Comparison of ENCODE assay signal across 8 cellular contexts in genomic region chr7:103280803-103281155, GRCh38. TPM values are rescaled to one million over a fixed set of nuclear protein-coding genes. Genes with fewer than 3 reads are reported as not detected.
DNase-seq lines count a peak whose midpoint lies in the region; ATAC-seq, FAIRE-seq and TF ChIP-seq lines count a peak whose summit lies in the region.
"Not testable (repeated sequence)": the region's sequence is repeated elsewhere in the genome, so short reads cannot be mapped to it uniquely, and the experiment has no call there.

No MANE protein-coding gene starts in this region.

- peak overlapping the region; percentile 80 for H2AFZ ChIP-seq in keratinocyte (ENCODE audit: control insufficient read depth, low read length)

- H3K27ac ChIP-seq in keratinocyte (ENCODE audit: control insufficient read depth, insufficient read depth, low read length) = not testable (repeated sequence)
- peak overlapping the region; percentile 24 for H3K27ac ChIP-seq in upper lobe of right lung

- H3K4me1 ChIP-seq in keratinocyte (ENCODE audit: control insufficient read depth, extremely low read depth, insufficient read depth, low read length); upper lobe of right lung: not testable (repeated sequence)

- H4K20me1 ChIP-seq in keratinocyte (ENCODE audit: control insufficient read depth, extremely low read depth, insufficient read depth, low read length) = not testable (repeated sequence)

- H3K79me2 ChIP-seq in keratinocyte (ENCODE audit: control insufficient read depth, insufficient read depth, low read length) = not testable (repeated sequence)

- H3K4me3 ChIP-seq in keratinocyte (ENCODE audit: control insufficient read depth in 2 of 3, extremely low read depth in 1 of 3, insufficient read depth in 2 of 3, low read depth in 1 of 3, low read length in 3 of 3) (peak overlapping the region; percentile 46 to 62 (median 62)), upper lobe of right lung (peak overlapping the region; percentile 62)

- H3K27me3 ChIP-seq in keratinocyte (ENCODE audit: control insufficient read depth, extremely low read depth, insufficient read depth, low read length); upper lobe of right lung: not testable (repeated sequence)

- dilution Hi-C loops in keratinocyte (cut with MboI; ENCODE audit: extremely low pct_ligation_motif_present, low sequenced_read_pairs) = not testable (repeated sequence)

- H3K9me1 ChIP-seq in keratinocyte (ENCODE audit: control insufficient read depth, extremely low read depth, insufficient read depth, low read length) = not testable (repeated sequence)

- peak overlapping the region; percentile 9 for H3K9ac ChIP-seq in keratinocyte (ENCODE audit: control insufficient read depth, extremely low read depth, insufficient read depth, low read length)

- TF ChIP-seq CTCF in keratinocyte (optimal IDR thresholded peaks at IDR 0.05 in 1 of 3, IDR thresholded peaks at IDR 0.05 in 1 of 3, conservative IDR thresholded peaks at IDR 0.05 in 1 of 3; ENCODE audit: extremely low read depth in 1 of 3, insufficient read depth in 2 of 3, low read length in 3 of 3); upper lobe of right lung (IDR thresholded peaks at IDR 0.05): not testable (repeated sequence)

- peak; percentile 11 for ATAC-seq in GM18502 (IDR thresholded peaks at IDR 0.05; ENCODE audit: poor library complexity, unreplicated experiment)
- ATAC-seq in HG02870 (IDR thresholded peaks at IDR 0.05; ENCODE audit: unreplicated experiment) = peak; percentile 11
- ATAC-seq in upper lobe of right lung = peak; percentile 27

- DNase-seq in NCI-H526 treated with DMSO at 0.1 percent for 48 hours (lab: John Stamatoyannopoulos, UW) (peak; percentile 69), ecto neural progenitor cell (ENCODE audit: low spot score) (peak; percentile 51), posterior cingulate gyrus (peak in 9 of 10 donors; percentile 13 to 85 (median 34))
- peak; percentile 69 for DNase-seq in activated CD8-positive, alpha-beta memory T cell treated with anti-CD3 and anti-CD28 coated beads, Interleukin-2, amount 50 U/mL, for 48 hours
- not testable (repeated sequence) for DNase-seq in keratinocyte (ENCODE audit: low read depth, low spot score); upper lobe of right lung

- not testable (repeated sequence) for H3K36me3 ChIP-seq in keratinocyte (ENCODE audit: control insufficient read depth in 2 of 2, extremely low read depth in 1 of 2, insufficient read depth in 2 of 2, low read length in 2 of 2); upper lobe of right lung

- H3K4me2 ChIP-seq in keratinocyte (ENCODE audit: control insufficient read depth, extremely low read depth, insufficient read depth, low read depth, low read length) = peak overlapping the region; percentile 65

- not testable (repeated sequence) for H3K9me3 ChIP-seq in keratinocyte (ENCODE audit: control insufficient read depth, low read depth, low read length); upper lobe of right lung

- FAIRE-seq in keratinocyte (lab: Jason Lieb, UNC) = not testable (repeated sequence)

- intact Hi-C loops in posterior cingulate gyrus (cut with DNase I); upper lobe of right lung (cut with DNase I): not testable (repeated sequence)

RNA-seq across cellular contexts. Expression of gene PMPCB, which starts 16.5 kb away (rescaled TPM):
- polyA plus RNA-seq in keratinocyte = 43.6 to 79.2 TPM (median 61.2 TPM) in 3 replicates
- 87.9 TPM for polyA plus RNA-seq in keratinocyte (2011; ENCODE audit: low read depth)
- polyA plus RNA-seq in keratinocyte (2011; cell fraction: cytosol; rRNA removed) = 31.9 and 63.6 TPM in 2 replicates
- 79.9 and 111 TPM in 2 replicates for polyA plus RNA-seq in keratinocyte (2011; cell fraction: nucleus; rRNA removed)
- 46.2 and 48.0 TPM in 2 replicates for polyA plus RNA-seq in keratinocyte (2012; ENCODE audit: low replicate concordance)
- 6.6 to 38.3 TPM (median 17.0 TPM) in 3 replicates for polyA minus RNA-seq in keratinocyte
- 24.2 TPM for polyA minus RNA-seq in keratinocyte (2011; cell fraction: cytosol; rRNA and poly(A)+ RNA removed)
- 13.6 and 23.0 TPM in 2 replicates for polyA minus RNA-seq in keratinocyte (2011; cell fraction: nucleus; rRNA and poly(A)+ RNA removed)
- 43.6 TPM for total RNA-seq in upper lobe of right lung
